25 cellular contexts compared by ENCODE assay signal in the genomic region with DNA sequence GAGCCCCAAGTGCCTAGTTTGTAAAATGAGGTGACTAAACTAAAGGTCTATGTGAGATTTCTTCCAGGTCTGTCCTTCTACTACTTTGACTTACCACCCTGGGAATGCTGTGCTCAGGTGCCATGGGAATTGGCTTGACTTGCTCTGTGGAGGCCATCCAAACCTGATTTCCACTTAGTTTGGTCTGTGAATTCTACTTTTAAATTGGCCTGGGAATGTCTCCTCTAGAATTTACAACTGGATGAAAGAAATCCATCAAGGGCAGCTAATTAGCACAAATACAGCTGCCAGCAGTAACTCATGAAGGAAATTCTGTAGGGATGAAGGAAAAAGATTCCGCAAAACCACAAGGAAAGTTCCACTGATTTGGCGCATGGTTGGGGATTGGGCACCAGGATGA.
"Had no signal": no experiment of that assay in that cellular context is flagged by ENCODE, and none has a peak within 500 bp of the region (broad histone marks: within the 10 kb centered on the region; RNA-seq: fewer than 3 reads in every experiment).

No MANE protein-coding gene starts in this region.

- H3K4me1 ChIP-seq: ascending aorta had no signal

- ATAC-seq: activated naive CD4-positive, alpha-beta T cell treated with anti-CD3 and anti-CD28 coated beads, Interleukin-2, amount 50 U/mL, for 72 hours; activated T-cell treated with anti-CD3 and anti-CD28 coated beads, Interleukin-2, amount 50 U/mL, for 72 hours; esophagus mucosa; heart left ventricle had no signal

- DNase-seq: activated CD4-positive, alpha-beta memory T cell treated with anti-CD3 and anti-CD28 coated beads, Interleukin-2, amount 10 ng/mL, durations not matched to agents 7 days and 5 days; activated CD4-positive, alpha-beta T cell treated with anti-CD3 and anti-CD28 coated beads for 1 hour; activated CD4-positive, alpha-beta T cell treated with anti-CD3 and anti-CD28 coated beads for 4 hours; activated CD4-positive, alpha-beta T cell treated with anti-CD3 and anti-CD28 coated beads, Interleukin-2, amount 10 ng/mL, durations not matched to agents 7 days and 5 days; activated CD4-positive, alpha-beta T cell treated with anti-CD3 and anti-CD28 coated beads, Interleukin-2, amount 50 U/mL, for 4 hours; activated CD4-positive, CD25-positive, alpha-beta regulatory T cell; activated CD8-positive, alpha-beta memory T cell treated with anti-CD3 and anti-CD28 coated beads, Interleukin-2, amount 50 U/mL, for 48 hours; activated gamma-delta T cell; activated naive CD4-positive, alpha-beta T cell; activated naive CD4-positive, alpha-beta T cell treated with anti-CD3 and anti-CD28 coated beads, Interleukin-2, amount 10 ng/mL, durations not matched to agents 7 days and 5 days; activated naive CD8-positive, alpha-beta T cell treated with anti-CD3 and anti-CD28 coated beads, Interleukin-2, amount 10 ng/mL, durations not matched to agents 7 days and 5 days; activated T-cell treated with anti-CD3 and anti-CD28 coated beads for 4 hours; activated T-cell treated with anti-CD3 and anti-CD28 coated beads, Interleukin-2, amount 50 U/mL, for 24 hours; activated T-cell treated with anti-CD3 and anti-CD28 coated beads, Interleukin-2, amount 50 U/mL, for 72 hours; brain microvascular endothelial cell; dorsolateral prefrontal cortex; effector memory CD4-positive, alpha-beta T cell; endodermal cell; glutamatergic neuron; heart left ventricle; T-helper 2 cell had no signal

- H3K9me3 ChIP-seq: ascending aorta, heart left ventricle had no signal

- H3K4me3 ChIP-seq: ascending aorta, coronary artery, dorsolateral prefrontal cortex, heart left ventricle had no signal

- H3K36me3 ChIP-seq: ascending aorta, brain microvascular endothelial cell, heart left ventricle had no signal

- H3K27me3 ChIP-seq: ascending aorta, brain microvascular endothelial cell, dorsolateral prefrontal cortex, heart left ventricle had no signal

- H3K27ac ChIP-seq: ascending aorta, brain microvascular endothelial cell, coronary artery, dorsolateral prefrontal cortex, heart left ventricle had no signal
